8 cellular contexts compared by ENCODE assay signal in the genomic region with DNA sequence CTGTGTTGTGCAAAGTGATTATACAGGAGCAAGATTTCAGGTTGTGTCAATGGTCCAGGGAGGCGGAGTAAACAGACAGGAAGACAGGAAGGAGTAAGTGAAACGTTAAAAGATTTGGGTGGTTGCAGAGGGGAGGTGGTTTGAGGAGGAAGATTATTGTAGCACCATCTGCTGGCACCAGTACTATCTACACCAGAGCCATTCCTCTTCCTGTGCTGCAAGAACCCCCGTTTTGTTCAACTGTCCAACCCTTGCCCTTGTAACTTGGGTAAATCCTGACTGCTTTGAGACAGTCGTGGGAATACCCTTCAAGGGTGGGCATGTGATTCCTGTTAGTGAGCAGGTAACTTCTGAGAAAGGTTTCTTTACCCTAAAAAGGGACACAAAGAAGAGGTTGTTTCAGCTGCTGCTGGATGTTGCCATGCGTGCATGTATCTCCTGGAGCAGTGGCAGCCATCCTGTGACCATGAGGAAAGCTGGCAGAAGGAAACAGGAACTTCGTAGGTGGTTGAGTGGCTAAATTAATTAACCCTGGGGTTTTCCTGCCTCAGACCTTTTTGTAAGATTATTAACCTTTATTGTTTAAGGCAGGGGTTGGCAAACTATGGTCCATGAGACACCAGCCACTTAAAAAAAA.
A peak's percentile ranks its signal among the peaks of the same experiment; 100 is the strongest.
DNase-seq lines count a peak whose midpoint lies in the region; ATAC-seq, FAIRE-seq and TF ChIP-seq lines count a peak whose summit lies in the region.

No MANE protein-coding gene starts in this region.

- no peaks in the 10 kb centered on the region for H3K9me3 ChIP-seq in K562 (replicated peaks; ENCODE audit: control insufficient read depth, insufficient read depth, low read depth, low read length)
- H3K9me3 ChIP-seq in right cardiac atrium (ENCODE audit: control insufficient read depth, low read length) = no peaks in the 10 kb centered on the region
- no peaks in the 10 kb centered on the region for H3K9me3 ChIP-seq in esophagus muscularis mucosa

- peak; percentile 34 to 45 for DNase-seq in NCI-H524 (lab: John Stamatoyannopoulos, UW)
- no peak for DNase-seq in NCI-H524 treated with DMSO at 0.1 percent for 48 hours (lab: John Stamatoyannopoulos, UW)
- DNase-seq in RPMI8226 = peak; percentile 37
- peak; percentile 16 to 56 (median 40) for DNase-seq in K562 (ENCODE audit: extremely low read depth in 1 of 4, low spot score in 3 of 4)
- peak; percentile 48 for DNase-seq in stimulated activated CD4-positive, alpha-beta T cell treated with anti-CD3 and anti-CD28 coated beads, Interleukin-15, amount 100 ng/mL, for 24 hours
- DNase-seq in UCSD-AML1 (lab: John Stamatoyannopoulos, UW; ENCODE audit: unreplicated experiment) = no peak
- DNase-seq in right cardiac atrium = no peak
- DNase-seq in esophagus muscularis mucosa (ENCODE audit: extremely low spot score) = no peak

- ATAC-seq in K562 (peak; percentile 93), right cardiac atrium (no peak)

- 33% methylated on average over 5 of the region's 6 CpGs for WGBS in K562 (ENCODE audit: insufficient coverage, low coverage, missing lambda C conversion rate)
- 68% methylated on average over 6 of the region's 6 CpGs for WGBS in right cardiac atrium
- 77% methylated on average over 6 of the region's 6 CpGs for WGBS in esophagus muscularis mucosa

- no peak for TF ChIP-seq EP300 in K562 (IDR thresholded peaks at IDR 0.05; ENCODE audit: low read length)
- no peak for TF ChIP-seq EP300 in esophagus muscularis mucosa (IDR thresholded peaks at IDR 0.05)

- in situ Hi-C loops in K562 (cut with MboI) = no loop called here

- peaks cover 34% of the 10 kb centered on the region for H3K79me2 ChIP-seq in K562 (ENCODE audit: control insufficient read depth, insufficient read depth, low read length)

- no peak overlapping the region for H2AFZ ChIP-seq in K562 (ENCODE audit: low read depth, low read length)

- no TSS peak for BruUV-seq in K562 (replicated peaks; lab: Mats Ljungman, UMichigan)

- POLR2A ChIA-PET in K562 (lab: Yijun Ruan, JAX) = no interaction called here

- peaks cover 4% of the 10 kb centered on the region; the same call in 1 of the 2 replicates for H4K20me1 ChIP-seq in K562 (replicated peaks; ENCODE audit: control insufficient read depth, insufficient read depth, low read length)

- CTCF ChIA-PET in K562 (lab: Yijun Ruan, JAX; ENCODE audit: low intra/inter-chr PET ratio) = interaction anchor here (1.6 kb wide), 1 partner anchor 172 kb away, joined by 4 read pairs; no protein-coding TSS in a partner anchor

- H3K9ac ChIP-seq in K562 (ENCODE audit: insufficient read depth in 1 of 2, low read depth in 2 of 2, low read length in 2 of 2) = no peak overlapping the region

- H3K27ac ChIP-seq in K562 (ENCODE audit: extremely low read depth, low read depth, low read length) (no peak overlapping the region), right cardiac atrium (ENCODE audit: low read length) (no peak overlapping the region), esophagus muscularis mucosa (replicated peaks in 1 of 4) (no peak overlapping the region)

- H3K9me1 ChIP-seq in K562 (ENCODE audit: control insufficient read depth, insufficient read depth, low read length) = peaks cover 2% of the 10 kb centered on the region

- TF ChIP-seq RAD21 in K562 (CRISPR knock-in tag; conservative IDR thresholded peaks at IDR 0.05 in 1 of 2, IDR thresholded peaks at IDR 0.05 in 1 of 2) = peak; percentile 43 to 71

- H3K4me3 ChIP-seq in K562 = no peak overlapping the region
- H3K4me3 ChIP-seq in right cardiac atrium (ENCODE audit: low read length) = no peak overlapping the region
- no peak overlapping the region for H3K4me3 ChIP-seq in esophagus muscularis mucosa

- intact Hi-C loops in K562 (cut with micrococcal nuclease) = loop anchor here (1.0 to 5.0 kb wide), 3 partner anchors 124 to 171 kb away; partner anchors contain the start of gene PRKCA
- intact Hi-C loops in right cardiac atrium (cut with DNase I) = no loop called here
- intact Hi-C loops in esophagus muscularis mucosa (cut with DNase I) = no loop called here

- peak; percentile 34 to 57 (median 50); a peak in 5 of 6 replicates for TF ChIP-seq CTCF in K562 (IDR thresholded peaks at IDR 0.05 in 2 of 3, conservative IDR thresholded peaks at IDR 0.05 in 1 of 3; ENCODE audit: insufficient read depth in 2 of 3, low read depth in 1 of 3, low read length in 3 of 3)
- TF ChIP-seq CTCF in esophagus muscularis mucosa (IDR thresholded peaks at IDR 0.05) = no peak

- H3K4me2 ChIP-seq in K562 (ENCODE audit: insufficient read depth, low read length) = no peak overlapping the region

- H3K4me1 ChIP-seq in K562 (replicated peaks in 1 of 2; ENCODE audit: control insufficient read depth in 2 of 2, insufficient read depth in 2 of 2, low read length in 2 of 2) (no peaks in the 10 kb centered on the region; a peak in 3 of 5 replicates), right cardiac atrium (ENCODE audit: control insufficient read depth, insufficient read depth, low read length) (no peaks in the 10 kb centered on the region), esophagus muscularis mucosa (peaks cover 0 to 60% (median 41%) of the 10 kb centered on the region in 4 donors)

- no peak for TF ChIP-seq POLR2A in K562 (conservative IDR thresholded peaks at IDR 0.05)
- TF ChIP-seq POLR2A in esophagus muscularis mucosa (IDR thresholded peaks at IDR 0.05; ENCODE audit: low read depth) = no peak

- no peaks in the 10 kb centered on the region for H3K27me3 ChIP-seq in K562 (ENCODE audit: control insufficient read depth in 2 of 2, insufficient read depth in 2 of 2, low read length in 2 of 2)
- no peaks in the 10 kb centered on the region for H3K27me3 ChIP-seq in right cardiac atrium (ENCODE audit: control insufficient read depth, insufficient read depth)
- H3K27me3 ChIP-seq in esophagus muscularis mucosa = no peaks in the 10 kb centered on the region

- no peaks in the 10 kb centered on the region; the same call in 2 of the 3 replicates for H3K36me3 ChIP-seq in K562 (ENCODE audit: control insufficient read depth, insufficient read depth, low read length)
- no peaks in the 10 kb centered on the region for H3K36me3 ChIP-seq in esophagus muscularis mucosa

- FAIRE-seq in K562 (lab: Jason Lieb, UNC) = peak; percentile 85

TF ChIP-seq in K562, 482 proteins besides CTCF, POLR2A, EP300 and RAD21 (continues in another document):
- TF ChIP-seq NR2F6 (CRISPR knock-in tag; IDR thresholded peaks at IDR 0.05) (no peak), ELF2 (CRISPR knock-in tag; IDR thresholded peaks at IDR 0.05) (no peak), SMC3 (conservative IDR thresholded peaks at IDR 0.05; ENCODE audit: insufficient read depth, low read depth, low read length) (0 out of 2 replicates have a peak, but pooled peaks have one; percentile 21), RBM25 (IDR thresholded peaks at IDR 0.05; ENCODE audit: low read depth, low read length, severe bottlenecking) (peak; percentile 85), ZNF589 (CRISPR knock-in tag; IDR thresholded peaks at IDR 0.05; ENCODE audit: low read depth) (no peak), SRF (CRISPR knock-in tag; IDR thresholded peaks at IDR 0.05) (peak in 1 of 2 experiments; percentile 92; a peak in 1 of 4 replicates), ATF1 (CRISPR knock-in tag; IDR thresholded peaks at IDR 0.05) (no peak), ATF1 (tag; IDR thresholded peaks at IDR 0.05) (no peak), HDAC8 (tag; IDR thresholded peaks at IDR 0.05) (no peak), CC2D1A (IDR thresholded peaks at IDR 0.05) (0 out of 2 replicates have a peak, but pooled peaks have one; percentile 23), TRIM24 (IDR thresholded peaks at IDR 0.05) (no peak), CHD1 (IDR thresholded peaks at IDR 0.05; ENCODE audit: low read length) (no peak), IFI16 (CRISPR knock-in tag; IDR thresholded peaks at IDR 0.05) (no peak)
- TF ChIP-seq, protein P1, sequence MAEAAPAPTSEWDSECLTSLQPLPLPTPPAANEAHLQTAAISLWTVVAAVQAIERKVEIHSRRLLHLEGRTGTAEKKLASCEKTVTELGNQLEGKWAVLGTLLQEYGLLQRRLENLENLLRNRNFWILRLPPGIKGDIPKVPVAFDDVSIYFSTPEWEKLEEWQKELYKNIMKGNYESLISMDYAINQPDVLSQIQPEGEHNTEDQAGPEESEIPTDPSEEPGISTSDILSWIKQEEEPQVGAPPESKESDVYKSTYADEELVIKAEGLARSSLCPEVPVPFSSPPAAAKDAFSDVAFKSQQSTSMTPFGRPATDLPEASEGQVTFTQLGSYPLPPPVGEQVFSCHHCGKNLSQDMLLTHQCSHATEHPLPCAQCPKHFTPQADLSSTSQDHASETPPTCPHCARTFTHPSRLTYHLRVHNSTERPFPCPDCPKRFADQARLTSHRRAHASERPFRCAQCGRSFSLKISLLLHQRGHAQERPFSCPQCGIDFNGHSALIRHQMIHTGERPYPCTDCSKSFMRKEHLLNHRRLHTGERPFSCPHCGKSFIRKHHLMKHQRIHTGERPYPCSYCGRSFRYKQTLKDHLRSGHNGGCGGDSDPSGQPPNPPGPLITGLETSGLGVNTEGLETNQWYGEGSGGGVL (CRISPR knock-in tag; IDR thresholded peaks at IDR 0.05) = no peak
- TF ChIP-seq, protein P2, sequence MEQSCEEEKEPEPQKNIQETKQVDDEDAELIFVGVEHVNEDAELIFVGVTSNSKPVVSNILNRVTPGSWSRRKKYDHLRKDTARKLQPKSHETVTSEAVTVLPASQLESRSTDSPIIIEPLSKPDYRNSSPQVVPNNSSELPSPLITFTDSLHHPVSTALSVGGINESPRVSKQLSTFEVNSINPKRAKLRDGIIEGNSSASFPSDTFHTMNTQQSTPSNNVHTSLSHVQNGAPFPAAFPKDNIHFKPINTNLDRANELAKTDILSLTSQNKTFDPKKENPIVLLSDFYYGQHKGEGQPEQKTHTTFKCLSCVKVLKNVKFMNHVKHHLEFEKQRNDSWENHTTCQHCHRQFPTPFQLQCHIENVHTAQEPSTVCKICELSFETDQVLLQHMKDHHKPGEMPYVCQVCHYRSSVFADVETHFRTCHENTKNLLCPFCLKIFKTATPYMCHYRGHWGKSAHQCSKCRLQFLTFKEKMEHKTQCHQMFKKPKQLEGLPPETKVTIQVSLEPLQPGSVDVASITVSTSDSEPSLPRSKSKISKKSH (CRISPR knock-in tag; IDR thresholded peaks at IDR 0.05) = no peak
- TF ChIP-seq, protein P3, sequence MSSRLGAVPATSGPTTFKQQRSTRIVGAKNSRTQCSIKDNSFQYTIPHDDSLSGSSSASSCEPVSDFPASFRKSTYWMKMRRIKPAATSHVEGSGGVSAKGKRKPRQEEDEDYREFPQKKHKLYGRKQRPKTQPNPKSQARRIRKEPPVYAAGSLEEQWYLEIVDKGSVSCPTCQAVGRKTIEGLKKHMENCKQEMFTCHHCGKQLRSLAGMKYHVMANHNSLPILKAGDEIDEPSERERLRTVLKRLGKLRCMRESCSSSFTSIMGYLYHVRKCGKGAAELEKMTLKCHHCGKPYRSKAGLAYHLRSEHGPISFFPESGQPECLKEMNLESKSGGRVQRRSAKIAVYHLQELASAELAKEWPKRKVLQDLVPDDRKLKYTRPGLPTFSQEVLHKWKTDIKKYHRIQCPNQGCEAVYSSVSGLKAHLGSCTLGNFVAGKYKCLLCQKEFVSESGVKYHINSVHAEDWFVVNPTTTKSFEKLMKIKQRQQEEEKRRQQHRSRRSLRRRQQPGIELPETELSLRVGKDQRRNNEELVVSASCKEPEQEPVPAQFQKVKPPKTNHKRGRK (tag; IDR thresholded peaks at IDR 0.05) = no peak

Comparison
In these comparisons a context has a peak if more than half of its experiments do, and no peak if none do; other contexts are left out.
1. DNase-seq: peak in NCI-H524 (2 of 2), RPMI8226 (single experiment), K562 (4 of 4) and stimulated activated CD4-positive, alpha-beta T cell treated with anti-CD3 and anti-CD28 coated beads, Interleukin-15, amount 100 ng/mL, for 24 hours (single experiment); none in NCI-H524 treated with DMSO at 0.1 percent for 48 hours (single experiment), UCSD-AML1 (single experiment), right cardiac atrium (0 of 3) and esophagus muscularis mucosa (single experiment).
2. CTCF ChIP-seq: peak in K562 (3 of 3); none in esophagus muscularis mucosa (0 of 3).